In the genomic region with DNA sequence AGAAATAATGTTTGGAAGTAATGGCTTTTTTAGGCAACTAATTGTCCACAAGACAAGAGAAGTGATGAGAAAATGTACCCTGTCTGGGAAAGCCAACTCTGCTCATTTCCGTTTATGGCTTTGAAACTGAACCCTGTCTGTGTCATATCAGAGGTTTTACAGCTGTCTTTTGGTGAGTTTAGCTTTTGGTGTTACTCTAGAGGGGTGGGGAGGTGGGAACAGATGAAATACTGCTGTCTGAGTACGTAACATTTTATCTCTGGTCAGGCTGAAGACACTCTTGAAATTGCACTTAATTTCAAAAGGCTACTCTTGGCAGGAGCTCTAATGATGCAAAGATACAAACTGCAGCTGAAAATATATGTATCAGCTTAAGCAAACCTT, we compare ENCODE assay signal across 8 cellular contexts.
DNase-seq lines count a peak whose midpoint lies in the region; ATAC-seq and TF ChIP-seq lines count a peak whose summit lies in the region.
"Not testable (repeated sequence)": the region's sequence is repeated elsewhere in the genome, so short reads cannot be mapped to it uniquely, and the experiment has no call there.

No MANE protein-coding gene starts in this region.

- peak overlapping the region in 1 of 2 donors; percentile 34 for H3K4me3 Mint-ChIP-seq in activated T-cell treated with anti-CD3 and anti-CD28 coated beads, Interleukin-2, amount 50 U/mL, for 72 hours
- not testable (repeated sequence) for H3K4me3 Mint-ChIP-seq in nephron progenitor cell

- H3K9me3 Mint-ChIP-seq in activated T-cell treated with anti-CD3 and anti-CD28 coated beads, Interleukin-2, amount 50 U/mL, for 72 hours; nephron progenitor cell: not testable (repeated sequence)

- not testable (repeated sequence) for H3K36me3 ChIP-seq in heart right ventricle

- TF ChIP-seq POLR2A in GM18505 (IDR thresholded peaks at IDR 0.05; ENCODE audit: borderline replicate concordance, extremely low read depth, insufficient read depth, insufficient read length) = not testable (repeated sequence)

- not testable (repeated sequence) for H3K36me3 Mint-ChIP-seq in activated T-cell treated with anti-CD3 and anti-CD28 coated beads, Interleukin-2, amount 50 U/mL, for 72 hours (ENCODE audit: insufficient read depth in 2 of 2); nephron progenitor cell (ENCODE audit: low read depth)

- not testable (repeated sequence) for H3K27me3 ChIP-seq in heart right ventricle

- not testable (repeated sequence) for H3K9me3 ChIP-seq in heart right ventricle

- H3K4me1 ChIP-seq in heart right ventricle = not testable (repeated sequence)

- WGBS in heart right ventricle, 2 donors = 8 to 25% methylated on average over 1 of the region's 2 CpGs

- H3K27me3 Mint-ChIP-seq in activated T-cell treated with anti-CD3 and anti-CD28 coated beads, Interleukin-2, amount 50 U/mL, for 72 hours (ENCODE audit: low read depth); nephron progenitor cell (ENCODE audit: low read depth, poor library complexity): not testable (repeated sequence)

- ATAC-seq in GM18505 (IDR thresholded peaks at IDR 0.05; ENCODE audit: unreplicated experiment) (peak; percentile 77), GM19351 (IDR thresholded peaks at IDR 0.05; ENCODE audit: unreplicated experiment) (peak; percentile 98), GM21825 (IDR thresholded peaks at IDR 0.05; ENCODE audit: unreplicated experiment) (peak; percentile 69), HG03025 (IDR thresholded peaks at IDR 0.05; ENCODE audit: low FRiP score, unreplicated experiment) (peak; percentile 90), HG03521 (IDR thresholded peaks at IDR 0.05; ENCODE audit: unreplicated experiment) (peak; percentile 88), heart right ventricle (peak in 7 of 8 donors; percentile 44 to 81 (median 75))
- ATAC-seq in activated T-cell treated with anti-CD3 and anti-CD28 coated beads, Interleukin-2, amount 50 U/mL, for 72 hours (replicated peaks in 1 of 2) = peak; percentile 63 to 84

- H3K27ac ChIP-seq in heart right ventricle = peak overlapping the region in 3 of 10 donors; percentile 37 to 50 (median 44)

- not testable (repeated sequence) for DNase-seq in activated T-cell treated with anti-CD3 and anti-CD28 coated beads, Interleukin-2, amount 50 U/mL, for 72 hours; heart right ventricle; nephron progenitor cell

- intact Hi-C loops in heart right ventricle (cut with DNase I) = not testable (repeated sequence)

- TF ChIP-seq CTCF in heart right ventricle (IDR thresholded peaks at IDR 0.05); nephron progenitor cell (IDR thresholded peaks at IDR 0.05): not testable (repeated sequence)

- not testable (repeated sequence) for H3K4me3 ChIP-seq in heart right ventricle

- H3K4me1 Mint-ChIP-seq in activated T-cell treated with anti-CD3 and anti-CD28 coated beads, Interleukin-2, amount 50 U/mL, for 72 hours (ENCODE audit: low read depth) = peaks cover 11% of the 10 kb centered on the region
- peaks cover 35% of the 10 kb centered on the region for H3K4me1 Mint-ChIP-seq in nephron progenitor cell

- not testable (repeated sequence) for H3K27ac Mint-ChIP-seq in activated T-cell treated with anti-CD3 and anti-CD28 coated beads, Interleukin-2, amount 50 U/mL, for 72 hours
- peak overlapping the region; percentile 81 for H3K27ac Mint-ChIP-seq in nephron progenitor cell
